In the genomic region with DNA sequence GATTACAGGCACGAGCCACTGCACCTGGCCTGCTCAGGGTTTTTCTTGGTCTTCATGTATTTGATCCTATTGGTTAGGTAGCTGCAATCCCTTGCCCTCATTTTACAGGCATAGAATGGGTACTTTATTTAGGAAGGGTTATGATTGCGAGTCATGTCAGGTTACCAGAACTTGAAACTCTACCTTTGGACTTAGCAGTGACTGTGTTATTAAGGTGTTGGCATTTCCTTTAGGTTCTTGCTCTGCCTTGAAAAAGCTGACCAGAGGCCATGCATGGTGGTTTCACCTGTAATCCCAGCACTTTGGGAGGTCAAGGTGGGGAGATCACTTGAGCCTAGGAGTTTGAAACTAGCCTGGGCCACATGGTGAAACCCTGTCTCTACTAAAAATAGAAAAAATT, we compare ENCODE assay signal across 1 cellular context.
TF ChIP-seq lines count a peak whose summit lies in the region.

No MANE protein-coding gene starts in this region.

TF ChIP-seq in GM23338, 12 proteins besides CTCF, POLR2A, EP300 and RAD21:
- TF ChIP-seq, protein P1, sequence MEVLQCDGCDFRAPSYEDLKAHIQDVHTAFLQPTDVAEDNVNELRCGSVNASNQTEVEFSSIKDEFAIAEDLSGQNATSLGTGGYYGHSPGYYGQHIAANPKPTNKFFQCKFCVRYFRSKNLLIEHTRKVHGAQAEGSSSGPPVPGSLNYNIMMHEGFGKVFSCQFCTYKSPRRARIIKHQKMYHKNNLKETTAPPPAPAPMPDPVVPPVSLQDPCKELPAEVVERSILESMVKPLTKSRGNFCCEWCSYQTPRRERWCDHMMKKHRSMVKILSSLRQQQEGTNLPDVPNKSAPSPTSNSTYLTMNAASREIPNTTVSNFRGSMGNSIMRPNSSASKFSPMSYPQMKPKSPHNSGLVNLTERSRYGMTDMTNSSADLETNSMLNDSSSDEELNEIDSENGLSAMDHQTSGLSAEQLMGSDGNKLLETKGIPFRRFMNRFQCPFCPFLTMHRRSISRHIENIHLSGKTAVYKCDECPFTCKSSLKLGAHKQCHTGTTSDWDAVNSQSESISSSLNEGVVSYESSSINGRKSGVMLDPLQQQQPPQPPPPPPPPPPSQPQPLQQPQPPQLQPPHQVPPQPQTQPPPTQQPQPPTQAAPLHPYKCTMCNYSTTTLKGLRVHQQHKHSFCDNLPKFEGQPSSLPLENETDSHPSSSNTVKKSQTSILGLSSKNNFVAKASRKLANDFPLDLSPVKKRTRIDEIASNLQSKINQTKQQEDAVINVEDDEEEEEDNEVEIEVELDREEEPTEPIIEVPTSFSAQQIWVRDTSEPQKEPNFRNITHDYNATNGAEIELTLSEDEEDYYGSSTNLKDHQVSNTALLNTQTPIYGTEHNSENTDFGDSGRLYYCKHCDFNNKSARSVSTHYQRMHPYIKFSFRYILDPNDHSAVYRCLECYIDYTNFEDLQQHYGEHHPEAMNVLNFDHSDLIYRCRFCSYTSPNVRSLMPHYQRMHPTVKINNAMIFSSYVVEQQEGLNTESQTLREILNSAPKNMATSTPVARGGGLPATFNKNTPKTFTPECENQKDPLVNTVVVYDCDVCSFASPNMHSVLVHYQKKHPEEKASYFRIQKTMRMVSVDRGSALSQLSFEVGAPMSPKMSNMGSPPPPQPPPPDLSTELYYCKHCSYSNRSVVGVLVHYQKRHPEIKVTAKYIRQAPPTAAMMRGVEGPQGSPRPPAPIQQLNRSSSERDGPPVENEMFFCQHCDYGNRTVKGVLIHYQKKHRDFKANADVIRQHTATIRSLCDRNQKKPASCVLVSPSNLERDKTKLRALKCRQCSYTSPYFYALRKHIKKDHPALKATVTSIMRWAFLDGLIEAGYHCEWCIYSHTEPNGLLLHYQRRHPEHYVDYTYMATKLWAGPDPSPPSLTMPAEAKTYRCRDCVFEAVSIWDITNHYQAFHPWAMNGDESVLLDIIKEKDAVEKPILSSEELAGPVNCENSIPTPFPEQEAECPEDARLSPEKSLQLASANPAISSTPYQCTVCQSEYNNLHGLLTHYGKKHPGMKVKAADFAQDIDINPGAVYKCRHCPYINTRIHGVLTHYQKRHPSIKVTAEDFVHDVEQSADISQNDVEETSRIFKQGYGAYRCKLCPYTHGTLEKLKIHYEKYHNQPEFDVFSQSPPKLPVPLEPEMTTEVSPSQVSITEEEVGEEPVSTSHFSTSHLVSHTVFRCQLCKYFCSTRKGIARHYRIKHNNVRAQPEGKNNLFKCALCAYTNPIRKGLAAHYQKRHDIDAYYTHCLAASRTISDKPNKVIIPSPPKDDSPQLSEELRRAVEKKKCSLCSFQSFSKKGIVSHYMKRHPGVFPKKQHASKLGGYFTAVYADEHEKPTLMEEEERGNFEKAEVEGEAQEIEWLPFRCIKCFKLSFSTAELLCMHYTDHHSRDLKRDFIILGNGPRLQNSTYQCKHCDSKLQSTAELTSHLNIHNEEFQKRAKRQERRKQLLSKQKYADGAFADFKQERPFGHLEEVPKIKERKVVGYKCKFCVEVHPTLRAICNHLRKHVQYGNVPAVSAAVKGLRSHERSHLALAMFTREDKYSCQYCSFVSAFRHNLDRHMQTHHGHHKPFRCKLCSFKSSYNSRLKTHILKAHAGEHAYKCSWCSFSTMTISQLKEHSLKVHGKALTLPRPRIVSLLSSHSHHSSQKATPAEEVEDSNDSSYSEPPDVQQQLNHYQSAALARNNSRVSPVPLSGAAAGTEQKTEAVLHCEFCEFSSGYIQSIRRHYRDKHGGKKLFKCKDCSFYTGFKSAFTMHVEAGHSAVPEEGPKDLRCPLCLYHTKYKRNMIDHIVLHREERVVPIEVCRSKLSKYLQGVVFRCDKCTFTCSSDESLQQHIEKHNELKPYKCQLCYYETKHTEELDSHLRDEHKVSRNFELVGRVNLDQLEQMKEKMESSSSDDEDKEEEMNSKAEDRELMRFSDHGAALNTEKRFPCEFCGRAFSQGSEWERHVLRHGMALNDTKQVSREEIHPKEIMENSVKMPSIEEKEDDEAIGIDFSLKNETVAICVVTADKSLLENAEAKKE (CRISPR knock-in tag; IDR thresholded peaks at IDR 0.05), result no peak
- TF ChIP-seq STAT1 (IDR thresholded peaks at IDR 0.05; ENCODE audit: unreplicated experiment) (no peak), CREB1 (CRISPR knock-in tag; IDR thresholded peaks at IDR 0.05; ENCODE audit: low read depth) (no peak), ETS1 (IDR thresholded peaks at IDR 0.05) (no peak), NANOG (IDR thresholded peaks at IDR 0.05; ENCODE audit: borderline replicate concordance) (no peak), POLR2AphosphoS5 (IDR thresholded peaks at IDR 0.05; ENCODE audit: low read depth) (no peak), EZH2phosphoT487 (IDR thresholded peaks at IDR 0.05; ENCODE audit: unreplicated experiment) (no peak)
- TF ChIP-seq, protein P2, sequence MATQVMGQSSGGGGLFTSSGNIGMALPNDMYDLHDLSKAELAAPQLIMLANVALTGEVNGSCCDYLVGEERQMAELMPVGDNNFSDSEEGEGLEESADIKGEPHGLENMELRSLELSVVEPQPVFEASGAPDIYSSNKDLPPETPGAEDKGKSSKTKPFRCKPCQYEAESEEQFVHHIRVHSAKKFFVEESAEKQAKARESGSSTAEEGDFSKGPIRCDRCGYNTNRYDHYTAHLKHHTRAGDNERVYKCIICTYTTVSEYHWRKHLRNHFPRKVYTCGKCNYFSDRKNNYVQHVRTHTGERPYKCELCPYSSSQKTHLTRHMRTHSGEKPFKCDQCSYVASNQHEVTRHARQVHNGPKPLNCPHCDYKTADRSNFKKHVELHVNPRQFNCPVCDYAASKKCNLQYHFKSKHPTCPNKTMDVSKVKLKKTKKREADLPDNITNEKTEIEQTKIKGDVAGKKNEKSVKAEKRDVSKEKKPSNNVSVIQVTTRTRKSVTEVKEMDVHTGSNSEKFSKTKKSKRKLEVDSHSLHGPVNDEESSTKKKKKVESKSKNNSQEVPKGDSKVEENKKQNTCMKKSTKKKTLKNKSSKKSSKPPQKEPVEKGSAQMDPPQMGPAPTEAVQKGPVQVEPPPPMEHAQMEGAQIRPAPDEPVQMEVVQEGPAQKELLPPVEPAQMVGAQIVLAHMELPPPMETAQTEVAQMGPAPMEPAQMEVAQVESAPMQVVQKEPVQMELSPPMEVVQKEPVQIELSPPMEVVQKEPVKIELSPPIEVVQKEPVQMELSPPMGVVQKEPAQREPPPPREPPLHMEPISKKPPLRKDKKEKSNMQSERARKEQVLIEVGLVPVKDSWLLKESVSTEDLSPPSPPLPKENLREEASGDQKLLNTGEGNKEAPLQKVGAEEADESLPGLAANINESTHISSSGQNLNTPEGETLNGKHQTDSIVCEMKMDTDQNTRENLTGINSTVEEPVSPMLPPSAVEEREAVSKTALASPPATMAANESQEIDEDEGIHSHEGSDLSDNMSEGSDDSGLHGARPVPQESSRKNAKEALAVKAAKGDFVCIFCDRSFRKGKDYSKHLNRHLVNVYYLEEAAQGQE (IDR thresholded peaks at IDR 0.05; ENCODE audit: unreplicated experiment), result no peak
